14 cellular contexts compared by ENCODE assay signal in genomic region chr6:40036186-40036585, GRCh38.
"Had no signal": no experiment of that assay in that cellular context is flagged by ENCODE, and none has a peak within 500 bp of the region (broad histone marks: within the 10 kb centered on the region; RNA-seq: fewer than 3 reads in every experiment).

No MANE protein-coding gene starts in this region.

- H3K4me3 Mint-ChIP-seq: dendritic cell treated with granulocyte-macrophage colony-stimulating factor and Interleukin-4, amounts not matched to agents 40 ng/mL and 50 ng/mL, for 4 days; effector memory CD8-positive, alpha-beta T cell; natural killer cell; neural crest cell had no signal

- H3K27me3 ChIP-seq: ovary had no signal

- H3K4me1 Mint-ChIP-seq: natural killer cell, neural crest cell had no signal

- H3K27me3 Mint-ChIP-seq: effector memory CD8-positive, alpha-beta T cell had no signal

- H3K9me3 Mint-ChIP-seq: dendritic cell treated with granulocyte-macrophage colony-stimulating factor and Interleukin-4, amounts not matched to agents 40 ng/mL and 50 ng/mL, for 4 days; effector memory CD8-positive, alpha-beta T cell; natural killer cell; neural crest cell had no signal

- H3K36me3 ChIP-seq: ovary had no signal

- H3K4me3 ChIP-seq: ovary, smooth muscle cell had no signal

- ATAC-seq: effector memory CD8-positive, alpha-beta T cell; natural killer cell; right cardiac atrium had no signal

- FAIRE-seq: colon had no signal

- H3K27ac Mint-ChIP-seq: dendritic cell treated with granulocyte-macrophage colony-stimulating factor and Interleukin-4, amounts not matched to agents 40 ng/mL and 50 ng/mL, for 4 days; effector memory CD8-positive, alpha-beta T cell; natural killer cell had no signal

- DNase-seq: effector memory CD8-positive, alpha-beta T cell; erythroblast; foreskin melanocyte; head of caudate nucleus; hippocampal formation; natural killer cell; ovary; right cardiac atrium; stimulated activated CD4-positive, alpha-beta T cell treated with anti-CD3 and anti-CD28 coated beads, Interleukin-2, amount 100 ng/mL, for 48 hours; stimulated activated naive CD4-positive, alpha-beta T cell treated with Interleukin-2 at 50 U/mL for 16 hours had no signal

- H3K36me3 Mint-ChIP-seq: natural killer cell had no signal
